Comparison of ENCODE assay signal across 8 cellular contexts in the genomic region with DNA sequence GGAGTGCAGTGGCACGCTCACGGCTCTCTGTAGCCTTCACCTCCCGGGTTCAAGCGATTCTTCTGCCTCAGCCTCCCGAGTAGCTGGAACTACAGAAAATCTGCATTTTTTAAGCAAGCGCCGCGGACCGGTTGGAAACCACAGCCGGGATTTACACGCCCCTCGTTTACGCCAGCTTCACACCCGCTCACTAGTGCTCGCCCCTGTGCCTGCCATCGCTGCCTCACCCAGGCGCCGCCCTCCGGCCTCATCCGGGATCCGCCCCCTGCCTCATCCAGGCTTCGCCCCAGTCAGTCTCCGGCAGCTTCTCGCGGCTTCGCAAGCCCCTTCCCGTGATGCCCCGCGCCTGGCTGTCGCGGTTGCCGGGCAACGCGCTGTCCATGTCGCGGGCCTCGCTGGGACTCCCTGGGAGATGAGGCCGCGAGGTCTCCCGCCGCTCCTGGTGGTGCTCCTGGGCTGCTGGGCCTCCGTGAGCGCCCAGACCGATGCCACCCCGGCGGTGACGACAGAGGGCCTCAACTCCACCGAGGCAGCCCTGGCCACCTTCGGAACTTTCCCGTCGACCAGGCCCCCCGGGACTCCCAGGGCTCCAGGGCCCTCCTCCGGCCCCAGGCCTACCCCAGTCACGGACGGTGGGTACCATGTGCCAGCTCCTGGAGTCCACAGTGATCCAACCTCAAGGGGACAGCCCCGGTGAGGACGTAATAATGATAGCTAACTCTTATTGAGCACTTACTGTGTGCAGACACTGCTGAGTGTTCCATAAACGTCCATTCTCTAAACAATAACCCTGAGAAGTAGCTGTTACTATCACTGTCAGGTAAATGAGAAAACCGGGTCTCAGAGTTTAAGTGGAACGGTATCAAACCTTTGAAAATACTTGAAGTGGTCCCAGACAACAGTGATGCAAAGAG. TPM values are rescaled to one million over a fixed set of nuclear protein-coding genes. Genes with fewer than 3 reads are reported as not detected.
A peak's percentile ranks its signal among the peaks of the same experiment; 100 is the strongest.
DNase-seq lines count a peak whose midpoint lies in the region; ATAC-seq and TF ChIP-seq lines count a peak whose summit lies in the region.

Gene TCTN1, plus strand, starts transcription at position 359 of the 914 bp plus-strand sequence. Its CDS starts 54 bp downstream, at position 413.

- H3K27ac Mint-ChIP-seq in T-helper 1 cell treated with Interleukin-12 subunit alpha and Interleukin-12 subunit beta and Interleukin-4 antibody, amounts not matched to agents 30 μg/mL and 1 μg/mL, for 36 hours, result peak within 1 kb of the TSS; percentile 81
- H3K27ac Mint-ChIP-seq in type B pancreatic cell, result peak within 1 kb of the TSS; percentile 59

- WGBS in heart right ventricle, 2 donors, result 2 to 3% methylated on average over 57 to 60 of the region's 60 CpGs

- no peaks in the 10 kb centered on the region for H3K9me3 ChIP-seq in heart right ventricle

- peaks cover 0 to 19% (median 7%) of the 10 kb centered on the region in 9 donors for H3K4me1 ChIP-seq in heart right ventricle

- no peak for TF ChIP-seq CTCF in GM13977 (IDR thresholded peaks at IDR 0.05; ENCODE audit: extremely low read depth, insufficient read depth, missing control alignments)
- peak in 4 of 9 donors; percentile 9 to 33 (median 23) for TF ChIP-seq CTCF in heart right ventricle (IDR thresholded peaks at IDR 0.05)
- TF ChIP-seq CTCF in type B pancreatic cell (conservative IDR thresholded peaks at IDR 0.05), result no peak

- DNase-seq in GM13977 (ENCODE audit: low spot score) (peak; percentile 94), NCI-H146 treated with DMSO at 0.1 percent for 48 hours (lab: John Stamatoyannopoulos, UW; ENCODE audit: unreplicated experiment) (peak; percentile 94), amniotic stem cell (lab: John Stamatoyannopoulos, UW) (peak; percentile 90), heart right ventricle (peak; percentile 97 to 98), posterior cingulate gyrus (peak; percentile 94 to 100 (median 98)), type B pancreatic cell (ENCODE audit: extremely low spot score, unreplicated experiment) (peak; percentile 96)

- no peaks in the 10 kb centered on the region for H3K27me3 Mint-ChIP-seq in T-helper 1 cell treated with Interleukin-12 subunit alpha and Interleukin-12 subunit beta and Interleukin-4 antibody, amounts not matched to agents 30 μg/mL and 1 μg/mL, for 36 hours (ENCODE audit: low read depth)
- H3K27me3 Mint-ChIP-seq in type B pancreatic cell, result no peaks in the 10 kb centered on the region

- H3K36me3 Mint-ChIP-seq in T-helper 1 cell treated with Interleukin-12 subunit alpha and Interleukin-12 subunit beta and Interleukin-4 antibody, amounts not matched to agents 30 μg/mL and 1 μg/mL, for 36 hours (ENCODE audit: low read depth), result no peaks in the 10 kb centered on the region
- peaks cover 6% of the 10 kb centered on the region for H3K36me3 Mint-ChIP-seq in type B pancreatic cell

- peak within 1 kb of the TSS in 9 of 10 donors; percentile 52 to 88 (median 76) for H3K27ac ChIP-seq in heart right ventricle

- peak within 1 kb of the TSS; percentile 81 for H3K4me3 Mint-ChIP-seq in T-helper 1 cell treated with Interleukin-12 subunit alpha and Interleukin-12 subunit beta and Interleukin-4 antibody, amounts not matched to agents 30 μg/mL and 1 μg/mL, for 36 hours
- peak within 1 kb of the TSS; percentile 88 for H3K4me3 Mint-ChIP-seq in type B pancreatic cell

- no peaks in the 10 kb centered on the region for H3K9me3 Mint-ChIP-seq in T-helper 1 cell treated with Interleukin-12 subunit alpha and Interleukin-12 subunit beta and Interleukin-4 antibody, amounts not matched to agents 30 μg/mL and 1 μg/mL, for 36 hours
- no peaks in the 10 kb centered on the region for H3K9me3 Mint-ChIP-seq in type B pancreatic cell

- in situ Hi-C loops in GM13977 (cut with MboI; ENCODE audit: low pct_unique_long_range_greater_than_20kb, low sequenced_read_pairs, unreplicated experiment), result loop anchor here (10.0 kb wide), 1 partner anchor 211 kb away; no protein-coding TSS in a partner anchor

- no peaks in the 10 kb centered on the region for H3K27me3 ChIP-seq in heart right ventricle

- intact Hi-C loops in heart right ventricle (cut with DNase I), result loop anchor here (5.0 to 10.0 kb wide), 7 partner anchors 78 to 273 kb away; no protein-coding TSS in a partner anchor
- intact Hi-C loops in posterior cingulate gyrus (cut with DNase I), result loop anchor here (5.0 kb wide), 1 partner anchor 213 kb away; no protein-coding TSS in a partner anchor

- peaks cover 4% of the 10 kb centered on the region for H3K4me1 Mint-ChIP-seq in T-helper 1 cell treated with Interleukin-12 subunit alpha and Interleukin-12 subunit beta and Interleukin-4 antibody, amounts not matched to agents 30 μg/mL and 1 μg/mL, for 36 hours (ENCODE audit: low read depth)
- H3K4me1 Mint-ChIP-seq in type B pancreatic cell (ENCODE audit: unreplicated experiment), result peaks cover 3% of the 10 kb centered on the region

- peaks cover 0 to 11% (median 0%) of the 10 kb centered on the region in 9 donors for H3K36me3 ChIP-seq in heart right ventricle

- H3K4me3 ChIP-seq in heart right ventricle, result peak within 1 kb of the TSS; percentile 50 to 86 (median 72)

- ATAC-seq in HG02870 (IDR thresholded peaks at IDR 0.05; ENCODE audit: unreplicated experiment), result peak; percentile 93
- ATAC-seq in heart right ventricle, result peak; percentile 98 to 100 (median 99)

RNA-seq across cellular contexts. Expression of gene TCTN1, which starts in this region (rescaled TPM):
- total RNA-seq in heart right ventricle, result 10 to 100 TPM; 14.2 to 31.9 (median 25.2) TPM
- polyA plus RNA-seq in heart right ventricle, result 10 to 100 TPM; 16.2 to 49.6 TPM
- 33.4 and 63.9 TPM in 2 replicates for total RNA-seq in type B pancreatic cell (ENCODE audit: low replicate concordance)

Comparison
In these comparisons a context has a peak if more than half of its experiments do, and no peak if none do; other contexts are left out.
1. Peak in every context shown above with its lines: DNase-seq, ATAC-seq, H3K4me3 ChIP-seq and H3K27ac ChIP-seq.